ENCODE assay signal across 23 cellular contexts in the genomic region with DNA sequence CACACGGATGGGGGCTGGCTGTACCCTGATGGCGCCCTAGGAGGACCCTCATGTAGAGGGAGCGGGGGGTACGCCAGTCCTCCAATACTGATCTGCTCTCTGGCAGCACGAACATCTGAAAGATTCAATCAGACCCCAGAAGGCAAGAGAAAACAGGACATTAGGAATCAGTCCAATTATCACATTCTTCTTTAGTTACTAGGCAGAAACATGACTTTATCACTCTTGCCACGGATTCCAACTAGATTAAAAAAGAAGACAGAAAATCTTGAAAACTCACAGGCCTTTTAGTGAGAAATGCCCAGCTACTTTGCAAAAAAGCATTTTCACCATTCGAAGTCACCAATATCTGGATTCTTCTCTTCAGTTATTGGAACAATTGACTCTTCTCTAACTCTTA.
"Had no signal": no experiment of that assay in that cellular context is flagged by ENCODE, and none has a peak within 500 bp of the region (broad histone marks: within the 10 kb centered on the region; RNA-seq: fewer than 3 reads in every experiment).

No MANE protein-coding gene starts in this region.

- H3K4me1 Mint-ChIP-seq: activated CD4-positive, alpha-beta T cell treated with anti-CD3 and anti-CD28 coated beads, Interleukin-2, amount 10 ng/mL, durations not matched to agents 24 days and 14 days; immature natural killer cell had no signal

- H2AFZ ChIP-seq: hepatocyte had no signal

- H3K27me3 Mint-ChIP-seq: activated CD4-positive, alpha-beta T cell treated with anti-CD3 and anti-CD28 coated beads, Interleukin-2, amount 10 ng/mL, durations not matched to agents 24 days and 14 days; activated CD8-positive, alpha-beta T cell treated with anti-CD3 and anti-CD28 coated beads for 36 hours; natural killer cell treated with Interleukin-12 subunit alpha and Interleukin-12 subunit beta and Interleukin-15 and Interleukin-18, amount 100 ng/mL, for 72 hours; type B pancreatic cell had no signal

- H3K27ac Mint-ChIP-seq: activated CD4-positive, alpha-beta T cell treated with anti-CD3 and anti-CD28 coated beads, Interleukin-2, amount 10 ng/mL, durations not matched to agents 24 days and 14 days; activated CD8-positive, alpha-beta T cell treated with anti-CD3 and anti-CD28 coated beads for 36 hours; activated T-helper 1 cell treated with anti-CD3 and anti-CD28 coated beads, Interleukin-12 subunit alpha, Interleukin-12 subunit beta, Interleukin-2, Interleukin-4 antibody, amounts not matched to agents 30 ng/mL and 10 ng/mL and 1 ng/mL, durations not matched to agents 14 hours and 24 hours and 36 hours; immature natural killer cell; natural killer cell treated with Interleukin-12 subunit alpha and Interleukin-12 subunit beta and Interleukin-15 and Interleukin-18, amount 100 ng/mL, for 72 hours; type B pancreatic cell had no signal

- ATAC-seq: activated CD8-positive, alpha-beta T cell treated with anti-CD3 and anti-CD28 coated beads for 36 hours; left ventricle myocardium superior; natural killer cell treated with Interleukin-12 subunit alpha and Interleukin-12 subunit beta and Interleukin-15 and Interleukin-18, amount 100 ng/mL, for 72 hours; pancreas; right cardiac atrium had no signal

- H3K27me3 ChIP-seq: hepatocyte, neutrophil, pancreas, testis, vagina had no signal

- H3K4me3 Mint-ChIP-seq: activated CD4-positive, alpha-beta T cell treated with anti-CD3 and anti-CD28 coated beads, Interleukin-2, amount 10 ng/mL, durations not matched to agents 24 days and 14 days; activated CD8-positive, alpha-beta T cell treated with anti-CD3 and anti-CD28 coated beads for 36 hours; activated T-helper 1 cell treated with anti-CD3 and anti-CD28 coated beads, Interleukin-12 subunit alpha, Interleukin-12 subunit beta, Interleukin-2, Interleukin-4 antibody, amounts not matched to agents 30 ng/mL and 10 ng/mL and 1 ng/mL, durations not matched to agents 14 hours and 24 hours and 36 hours; immature natural killer cell; natural killer cell treated with Interleukin-12 subunit alpha and Interleukin-12 subunit beta and Interleukin-15 and Interleukin-18, amount 100 ng/mL, for 72 hours; type B pancreatic cell had no signal

- H3K27ac ChIP-seq: hepatocyte, neutrophil, pancreas, testis, vagina had no signal

- H3K36me3 Mint-ChIP-seq: natural killer cell treated with Interleukin-12 subunit alpha and Interleukin-12 subunit beta and Interleukin-15 and Interleukin-18, amount 100 ng/mL, for 72 hours had no signal

- H3K4me2 ChIP-seq: hepatocyte had no signal

- H3K9me3 Mint-ChIP-seq: activated CD8-positive, alpha-beta T cell treated with anti-CD3 and anti-CD28 coated beads for 36 hours; activated T-helper 1 cell treated with anti-CD3 and anti-CD28 coated beads, Interleukin-12 subunit alpha, Interleukin-12 subunit beta, Interleukin-2, Interleukin-4 antibody, amounts not matched to agents 30 ng/mL and 10 ng/mL and 1 ng/mL, durations not matched to agents 14 hours and 24 hours and 36 hours; immature natural killer cell; natural killer cell treated with Interleukin-12 subunit alpha and Interleukin-12 subunit beta and Interleukin-15 and Interleukin-18, amount 100 ng/mL, for 72 hours; type B pancreatic cell had no signal

- DNase-seq: activated CD4-positive, alpha-beta T cell treated with anti-CD3 and anti-CD28 coated beads, Interleukin-2, amount 10 ng/mL, durations not matched to agents 24 days and 14 days; activated CD8-positive, alpha-beta T cell treated with anti-CD3 and anti-CD28 coated beads for 36 hours; activated gamma-delta T cell; activated naive CD4-positive, alpha-beta T cell treated with anti-CD3 and anti-CD28 coated beads, Interleukin-2, amount 50 U/mL, for 16 hours; dermis blood vessel endothelial cell; effector CD8-positive, alpha-beta T cell; glutamatergic neuron; immature natural killer cell; kidney glomerular epithelial cell; left ventricle myocardium superior; pancreas; right cardiac atrium; small intestine; stimulated activated CD4-positive, alpha-beta T cell treated with anti-CD3 and anti-CD28 coated beads, Interleukin-15, amount 100 ng/mL, for 24 hours; stimulated activated CD8-positive, alpha-beta memory T cell treated with anti-CD3 and anti-CD28 coated beads, Interleukin-4, amount 100 ng/mL, for 48 hours; stimulated activated naive CD4-positive, alpha-beta T cell; testis had no signal

- H3K9me3 ChIP-seq: neutrophil, pancreas, testis, vagina had no signal

- H3K4me3 ChIP-seq: hepatocyte, pancreas, testis, vagina had no signal

- H3K4me1 ChIP-seq: pancreas, testis had no signal
